8 cellular contexts compared by ENCODE assay signal in genomic region chr1:51329443-51330325, GRCh38. TPM values are rescaled to one million over a fixed set of nuclear protein-coding genes. Genes with fewer than 3 reads are reported as not detected.
DNase-seq lines count a peak whose midpoint lies in the region; ATAC-seq and TF ChIP-seq lines count a peak whose summit lies in the region.

No MANE protein-coding gene starts in this region.

- H3K4me3 ChIP-seq in esophagus (ENCODE audit: low read depth in 1 of 2, low read length in 2 of 2), result peak overlapping the region; percentile 23 to 46

- DNase-seq in NCI-H69 (lab: John Stamatoyannopoulos, UW) (peak; percentile 90), omental fat pad (ENCODE audit: low spot score) (no peak)
- no peak for DNase-seq in activated CD4-positive, CD25-positive, alpha-beta regulatory T cell (lab: John Stamatoyannopoulos, UW)

- H3K4me1 ChIP-seq in ES-I3 (ENCODE audit: insufficient read depth, low read length), result peaks cover 15% of the 10 kb centered on the region; the same call in 1 of the 2 replicates
- H3K4me1 ChIP-seq in esophagus (ENCODE audit: control insufficient read depth in 2 of 2, insufficient read depth in 2 of 2, low read length in 1 of 2), result peaks cover 3 to 13% of the 10 kb centered on the region in 2 donors

- no peaks in the 10 kb centered on the region for H3K9me3 ChIP-seq in ES-I3 (ENCODE audit: control insufficient read depth, insufficient read depth, low read length)
- no peaks in the 10 kb centered on the region for H3K9me3 ChIP-seq in esophagus (ENCODE audit: control insufficient read depth in 2 of 2, insufficient read depth in 1 of 2, low read depth in 1 of 2, low read length in 1 of 2)

- ATAC-seq in omental fat pad (ENCODE audit: low FRiP score) (peak; percentile 13), GM19328 (IDR thresholded peaks at IDR 0.05; ENCODE audit: unreplicated experiment) (no peak), HG03175 (IDR thresholded peaks at IDR 0.05; ENCODE audit: unreplicated experiment) (no peak), HG03432 (IDR thresholded peaks at IDR 0.05; ENCODE audit: unreplicated experiment) (no peak)

- 29 to 30% methylated on average over 20 to 26 of the region's 26 CpGs for WGBS in esophagus, 2 donors

- no peaks in the 10 kb centered on the region for H3K27me3 ChIP-seq in esophagus (ENCODE audit: control insufficient read depth in 1 of 2, insufficient read depth in 2 of 2, low read length in 2 of 2)

- peak overlapping the region; percentile 30; the same call in 1 of the 2 replicates for H3K9ac ChIP-seq in ES-I3 (ENCODE audit: low read depth, low read length)

- TF ChIP-seq CTCF in omental fat pad (IDR thresholded peaks at IDR 0.05), result no peak

- H3K36me3 ChIP-seq in ES-I3 (ENCODE audit: insufficient read depth, low read length), result no peaks in the 10 kb centered on the region
- H3K36me3 ChIP-seq in esophagus (ENCODE audit: control insufficient read depth in 2 of 2, insufficient read depth in 2 of 2, low read length in 1 of 2), result no peaks in the 10 kb centered on the region

- H3K27ac ChIP-seq in esophagus (ENCODE audit: low read depth in 2 of 2, low read length in 1 of 2), result peak overlapping the region; percentile 63 to 70

RNA-seq across cellular contexts. Expression of gene TTC39A, which starts 0.7 kb away (rescaled TPM):
- polyA plus RNA-seq in esophagus, result 10 to 100 TPM; 11.1 to 20.6 TPM
- 1 to 10 TPM in 3 of 4 donors, under 1 TPM in 1; 0.56 to 2.4 (median 1.7) TPM for total RNA-seq in omental fat pad
